7 cellular contexts compared by ENCODE assay signal in the genomic region with DNA sequence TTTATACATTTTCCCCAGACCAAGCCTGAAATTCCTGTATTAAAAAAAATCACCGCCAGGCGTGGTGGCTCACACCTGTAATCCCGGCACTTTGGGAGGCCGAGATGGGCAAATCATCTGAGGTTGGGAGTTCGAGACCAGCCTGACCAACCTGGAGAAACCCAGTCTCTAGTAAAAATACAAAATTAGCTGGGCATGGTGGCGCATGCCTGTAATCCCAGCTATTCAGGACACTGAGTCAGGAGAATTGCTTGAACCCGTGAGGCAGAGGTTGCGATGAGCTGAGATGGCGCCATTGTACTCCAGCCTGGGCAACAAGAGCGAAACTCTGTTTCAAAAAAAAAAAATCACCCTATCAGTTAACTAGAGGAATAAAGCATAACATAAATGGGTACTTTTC.
DNase-seq lines count a peak whose midpoint lies in the region; ATAC-seq and TF ChIP-seq lines count a peak whose summit lies in the region.
"Not testable (repeated sequence)": the region's sequence is repeated elsewhere in the genome, so short reads cannot be mapped to it uniquely, and the experiment has no call there.

No MANE protein-coding gene starts in this region.

- not testable (repeated sequence) for H3K4me2 ChIP-seq in OCI-LY7 (ENCODE audit: low read length)

- not testable (repeated sequence) for H3K9me2 ChIP-seq in OCI-LY7 (ENCODE audit: insufficient read depth, low read length)

- not testable (repeated sequence) for H3K9me3 ChIP-seq in CD4-positive, alpha-beta memory T cell (ENCODE audit: control insufficient read depth in 1 of 2, low read length in 2 of 2); OCI-LY7 (ENCODE audit: low read length); effector memory CD4-positive, alpha-beta T cell (ENCODE audit: control insufficient read depth, low read length)

- H2AFZ ChIP-seq in OCI-LY7 (ENCODE audit: low read length) = 0 out of 2 replicates have a peak overlapping the region, but pooled peaks have one; percentile 42

- H3K27me3 ChIP-seq in CD4-positive, alpha-beta memory T cell (ENCODE audit: insufficient read depth, low read length); effector memory CD4-positive, alpha-beta T cell (replicated peaks; ENCODE audit: control insufficient read depth, insufficient read depth, low read length, poor library complexity, severe bottlenecking): not testable (repeated sequence)

- POLR2A ChIA-PET in CD4-positive, alpha-beta memory T cell (lab: Charles Lee; ENCODE audit: partially characterized antibody) = interaction anchor here (0.8 to 51.2 kb wide), 20 partner anchors 2 to 1082 kb away, joined by 3 to 2213 read pairs (median 6); a partner anchor contains a TSS
- POLR2A ChIA-PET in OCI-LY7 (lab: Charles Lee) = interaction anchor here (0.7 to 1.3 kb wide), 4 partner anchors 9 to 37 kb away, joined by 3 to 4 read pairs (median 3); no protein-coding TSS in a partner anchor
- POLR2A ChIA-PET in activated CD4-positive, alpha-beta T cell treated with anti-CD3 and anti-CD28 coated beads, Interleukin-2, amount 10 ng/mL, durations not matched to agents 7 days and 5 days (lab: Charles Lee) = interaction anchor here (1.0 kb wide), 1 partner anchor 12 kb away, joined by 4 read pairs; no protein-coding TSS in a partner anchor

- peaks cover 67 to 94% (median 82%) of the 10 kb centered on the region in 4 donors for H3K4me1 Mint-ChIP-seq in CD4-positive, alpha-beta memory T cell
- peaks cover 88% of the 10 kb centered on the region for H3K4me1 Mint-ChIP-seq in activated CD4-positive, alpha-beta T cell treated with anti-CD3 and anti-CD28 coated beads, Interleukin-2, amount 10 ng/mL, durations not matched to agents 7 days and 5 days
- H3K4me1 Mint-ChIP-seq in activated naive CD4-positive, alpha-beta T cell treated with anti-CD3 and anti-CD28 coated beads, Interleukin-2, amount 50 U/mL, for 24 hours = peaks cover 87% of the 10 kb centered on the region
- peaks cover 47 to 56% of the 10 kb centered on the region in 2 donors for H3K4me1 Mint-ChIP-seq in natural killer cell

- peak overlapping the region in 7 of 8 donors; percentile 26 to 81 (median 75) for H3K4me3 Mint-ChIP-seq in CD4-positive, alpha-beta memory T cell
- H3K4me3 Mint-ChIP-seq in activated CD4-positive, alpha-beta T cell treated with anti-CD3 and anti-CD28 coated beads, Interleukin-2, amount 10 ng/mL, durations not matched to agents 7 days and 5 days; activated naive CD4-positive, alpha-beta T cell treated with anti-CD3 and anti-CD28 coated beads, Interleukin-2, amount 50 U/mL, for 24 hours: not testable (repeated sequence)
- H3K4me3 Mint-ChIP-seq in natural killer cell = peak overlapping the region; percentile 38

- peak overlapping the region; percentile 98 to 100 (median 100) for H3K27ac Mint-ChIP-seq in CD4-positive, alpha-beta memory T cell
- H3K27ac Mint-ChIP-seq in activated CD4-positive, alpha-beta T cell treated with anti-CD3 and anti-CD28 coated beads, Interleukin-2, amount 10 ng/mL, durations not matched to agents 7 days and 5 days = peak overlapping the region; percentile 92
- peak overlapping the region; percentile 95 for H3K27ac Mint-ChIP-seq in activated naive CD4-positive, alpha-beta T cell treated with anti-CD3 and anti-CD28 coated beads, Interleukin-2, amount 50 U/mL, for 24 hours
- peak overlapping the region; percentile 75 to 88 for H3K27ac Mint-ChIP-seq in natural killer cell

- TF ChIP-seq CTCF in OCI-LY7 (conservative IDR thresholded peaks at IDR 0.05; ENCODE audit: low read length); natural killer cell (IDR thresholded peaks at IDR 0.05): not testable (repeated sequence)

- peaks cover 11 to 16% of the 10 kb centered on the region in 2 donors for H3K36me3 Mint-ChIP-seq in CD4-positive, alpha-beta memory T cell
- not testable (repeated sequence) for H3K36me3 Mint-ChIP-seq in activated CD4-positive, alpha-beta T cell treated with anti-CD3 and anti-CD28 coated beads, Interleukin-2, amount 10 ng/mL, durations not matched to agents 7 days and 5 days (ENCODE audit: low read depth); activated naive CD4-positive, alpha-beta T cell treated with anti-CD3 and anti-CD28 coated beads, Interleukin-2, amount 50 U/mL, for 24 hours; natural killer cell

- intact Hi-C loops in CD4-positive, alpha-beta memory T cell (cut with micrococcal nuclease) = loop anchor here (1.0 to 5.0 kb wide), 6 partner anchors 12 to 791 kb away; a partner anchor contains a TSS
- intact Hi-C loops in OCI-LY7 (cut with micrococcal nuclease; ENCODE audit: unreplicated experiment) = not testable (repeated sequence)
- intact Hi-C loops in natural killer cell (cut with micrococcal nuclease) = loop anchor here (2.0 to 10.0 kb wide), 5 partner anchors 20 to 694 kb away; a partner anchor contains a TSS

- H3K4me1 ChIP-seq in CD4-positive, alpha-beta memory T cell (ENCODE audit: insufficient read depth, low read length) = peaks cover 95% of the 10 kb centered on the region
- H3K4me1 ChIP-seq in OCI-LY7 (ENCODE audit: insufficient read depth, low read length, poor library complexity, severe bottlenecking) = peaks cover 12% of the 10 kb centered on the region
- peaks cover 85% of the 10 kb centered on the region for H3K4me1 ChIP-seq in effector memory CD4-positive, alpha-beta T cell (ENCODE audit: control insufficient read depth, insufficient read depth, low read length, poor library complexity, severe bottlenecking)

- not testable (repeated sequence) for H3K36me3 ChIP-seq in CD4-positive, alpha-beta memory T cell (ENCODE audit: insufficient read depth, low read length); OCI-LY7 (ENCODE audit: insufficient read depth, low read length); effector memory CD4-positive, alpha-beta T cell (ENCODE audit: control insufficient read depth, insufficient read depth, low read length)

- H3K79me2 ChIP-seq in OCI-LY7 (ENCODE audit: insufficient read depth, low read depth, low read length) = not testable (repeated sequence)

- CTCF ChIA-PET in CD4-positive, alpha-beta memory T cell (lab: Charles Lee; ENCODE audit: partially characterized antibody) = interaction anchor here (0.9 to 18.9 kb wide), 11 partner anchors 9 to 129 kb away, joined by 3 to 346 read pairs (median 4); no protein-coding TSS in a partner anchor
- CTCF ChIA-PET in OCI-LY7 (lab: Charles Lee; ENCODE audit: unreplicated experiment) = not testable (repeated sequence)
- CTCF ChIA-PET in activated CD4-positive, alpha-beta T cell treated with anti-CD3 and anti-CD28 coated beads, Interleukin-2, amount 10 ng/mL, durations not matched to agents 7 days and 5 days (lab: Charles Lee) = interaction anchor here (0.6 to 2.5 kb wide), 11 partner anchors 8 to 130 kb away, joined by 3 to 9 read pairs (median 4); no protein-coding TSS in a partner anchor

- not testable (repeated sequence) for DNase-seq in CD4-positive, alpha-beta memory T cell; OCI-LY7 (ENCODE audit: low spot score); activated CD4-positive, alpha-beta T cell treated with anti-CD3 and anti-CD28 coated beads, Interleukin-2, amount 10 ng/mL, durations not matched to agents 7 days and 5 days; effector memory CD4-positive, alpha-beta T cell; natural killer cell
- peak; percentile 53 for DNase-seq in activated CD8-positive, alpha-beta memory T cell treated with anti-CD3 and anti-CD28 coated beads, Interleukin-2, amount 50 U/mL, for 48 hours

- not testable (repeated sequence) for H4K20me1 ChIP-seq in OCI-LY7 (ENCODE audit: insufficient read depth, low read length)

- H3K27me3 Mint-ChIP-seq in CD4-positive, alpha-beta memory T cell; activated CD4-positive, alpha-beta T cell treated with anti-CD3 and anti-CD28 coated beads, Interleukin-2, amount 10 ng/mL, durations not matched to agents 7 days and 5 days; activated naive CD4-positive, alpha-beta T cell treated with anti-CD3 and anti-CD28 coated beads, Interleukin-2, amount 50 U/mL, for 24 hours; natural killer cell (ENCODE audit: low read depth in 2 of 2): not testable (repeated sequence)

- not testable (repeated sequence) for BruUV-seq in OCI-LY7 (replicated peaks; lab: Mats Ljungman, UMichigan)

- not testable (repeated sequence) for H3K9me3 Mint-ChIP-seq in CD4-positive, alpha-beta memory T cell; activated CD4-positive, alpha-beta T cell treated with anti-CD3 and anti-CD28 coated beads, Interleukin-2, amount 10 ng/mL, durations not matched to agents 7 days and 5 days; activated naive CD4-positive, alpha-beta T cell treated with anti-CD3 and anti-CD28 coated beads, Interleukin-2, amount 50 U/mL, for 24 hours; natural killer cell

- H3K27ac ChIP-seq in CD4-positive, alpha-beta memory T cell (ENCODE audit: low read depth, low read length) = peak overlapping the region; percentile 84
- not testable (repeated sequence) for H3K27ac ChIP-seq in OCI-LY7 (ENCODE audit: low read depth, low read length, poor library complexity, severe bottlenecking)
- H3K27ac ChIP-seq in effector memory CD4-positive, alpha-beta T cell (ENCODE audit: insufficient read depth, low read length, poor library complexity, severe bottlenecking) = peak overlapping the region; percentile 95

- peak overlapping the region in 1 of 2 donors; percentile 1 for H3K4me3 ChIP-seq in CD4-positive, alpha-beta memory T cell (ENCODE audit: low read length in 2 of 2)
- not testable (repeated sequence) for H3K4me3 ChIP-seq in OCI-LY7 (ENCODE audit: low read depth, low read length, poor library complexity, severe bottlenecking); effector memory CD4-positive, alpha-beta T cell (ENCODE audit: insufficient read depth, low read depth, low read length, poor library complexity, severe bottlenecking)

- ATAC-seq in natural killer cell = not testable (repeated sequence)
